Comparison of ENCODE assay signal across 21 cellular contexts in the genomic region with DNA sequence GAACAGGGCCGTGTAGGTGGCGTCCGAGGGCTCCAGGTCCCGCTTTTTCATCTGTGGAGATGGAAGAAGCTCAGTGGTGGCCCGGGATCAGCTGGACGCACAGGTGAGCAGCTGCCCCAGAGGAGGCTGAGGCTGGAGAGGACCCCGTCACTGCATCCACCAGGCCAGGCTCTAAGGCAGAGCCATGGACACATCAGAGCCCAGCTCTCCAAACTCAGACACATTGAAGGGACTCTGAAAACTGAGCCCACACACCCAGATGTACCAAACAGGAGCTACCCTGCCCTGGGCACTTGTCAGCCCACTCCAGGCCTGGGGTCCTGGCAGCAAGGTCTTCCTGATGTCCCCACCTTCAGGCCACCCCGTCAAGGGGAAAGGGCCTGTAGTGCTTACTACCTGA.
"Had no signal": no experiment of that assay in that cellular context is flagged by ENCODE, and none has a peak within 500 bp of the region (broad histone marks: within the 10 kb centered on the region; RNA-seq: fewer than 3 reads in every experiment).

No MANE protein-coding gene starts in this region.

- H3K4me1 ChIP-seq: colonic mucosa, spleen, thyroid gland, upper lobe of left lung, uterus had no signal

- H3K36me3 Mint-ChIP-seq: naive B cell had no signal

- H3K4me3 Mint-ChIP-seq: naive B cell had no signal

- H2AFZ ChIP-seq: hepatocyte had no signal

- H3K27me3 ChIP-seq: colonic mucosa, hepatocyte, neutrophil, spleen, thyroid gland, upper lobe of left lung, uterus had no signal

- H3K27ac ChIP-seq: colonic mucosa, hepatocyte, neutrophil, spleen, thyroid gland, upper lobe of left lung, uterus had no signal

- H3K27ac Mint-ChIP-seq: naive B cell had no signal

- H3K4me3 ChIP-seq: colonic mucosa, hepatocyte, lung, spleen, thyroid gland, upper lobe of left lung, uterus had no signal

- DNase-seq: colonic mucosa; dermis blood vessel endothelial cell; erythroblast; foreskin melanocyte; head of caudate nucleus; left colon; left ventricle myocardium superior; mesendoderm; naive B cell; posterior cingulate gyrus; spleen; stimulated activated CD4-positive, alpha-beta T cell treated with anti-CD3 and anti-CD28 coated beads, Interleukin-2, amount 100 ng/mL, for 24 hours; stimulated activated CD4-positive, alpha-beta T cell treated with anti-CD3 and anti-CD28 coated beads, Interleukin-4, amount 100 ng/mL, for 4 hours; stimulated activated naive CD4-positive, alpha-beta T cell treated with Interleukin-2 at 50 U/mL for 16 hours; thyroid gland; upper lobe of left lung; uterus had no signal

- H3K4me2 ChIP-seq: hepatocyte had no signal

- H3K9me3 Mint-ChIP-seq: naive B cell had no signal

- ATAC-seq: left colon, left ventricle myocardium superior, sciatic nerve had no signal

- H3K9me3 ChIP-seq: colonic mucosa, neutrophil, spleen, thyroid gland, upper lobe of left lung, uterus had no signal

- H3K27me3 Mint-ChIP-seq: naive B cell had no signal

- H3K36me3 ChIP-seq: colonic mucosa, uterus had no signal
